9 cellular contexts compared by ENCODE assay signal in the genomic region with DNA sequence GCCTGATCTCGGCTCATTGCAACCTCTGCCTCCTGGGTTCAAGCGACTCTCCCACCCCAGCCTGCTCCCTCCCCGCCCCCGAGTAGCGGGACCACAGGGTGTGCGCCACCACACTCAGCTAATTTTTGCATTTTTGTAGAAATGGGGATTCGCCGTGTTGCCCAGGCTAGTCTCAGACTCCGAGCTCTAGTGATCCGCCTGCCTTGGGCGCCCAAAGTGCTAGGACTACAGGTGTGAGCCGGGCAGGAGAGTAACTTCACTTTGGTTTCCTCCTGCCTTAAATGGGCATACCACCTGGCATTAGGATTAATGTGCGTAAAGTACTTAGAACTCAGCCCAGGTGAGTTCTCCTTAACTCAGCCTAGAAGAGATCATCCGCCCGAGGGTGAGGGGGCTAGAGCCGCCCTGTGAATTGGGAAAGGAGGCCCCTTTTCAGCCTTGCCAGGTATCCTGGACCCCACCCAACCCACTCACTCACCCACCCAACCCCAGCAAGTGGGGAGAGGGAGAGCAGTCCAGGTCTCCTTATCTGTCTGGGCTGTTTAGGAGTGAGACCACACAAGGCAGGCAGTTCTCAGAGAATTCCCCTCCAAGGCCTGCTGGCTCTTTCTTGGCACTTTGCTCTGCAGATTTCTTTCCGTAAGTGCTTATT. TPM values are rescaled to one million over a fixed set of nuclear protein-coding genes. Genes with fewer than 3 reads are reported as not detected.
DNase-seq lines count a peak whose midpoint lies in the region; ATAC-seq and TF ChIP-seq lines count a peak whose summit lies in the region.
"Had no signal": no experiment of that assay in that cellular context is flagged by ENCODE, and none has a peak within 500 bp of the region (broad histone marks: within the 10 kb centered on the region; RNA-seq: fewer than 3 reads in every experiment).

No MANE protein-coding gene starts in this region.

- H4K20me1 ChIP-seq in IMR-90 (ENCODE audit: insufficient read depth, low read length): peaks cover 37% of the 10 kb centered on the region

- H3K9ac ChIP-seq in IMR-90 (ENCODE audit: low read depth, low read length): no peak overlapping the region

- TF ChIP-seq RAD21 in IMR-90 (IDR thresholded peaks at IDR 0.05; ENCODE audit: low read length): no peak

- no peak overlapping the region for H2BK5ac ChIP-seq in IMR-90 (ENCODE audit: low read depth, low read length, poor library complexity, severe bottlenecking)

- no peak for TF ChIP-seq POLR2A in IMR-90 (IDR thresholded peaks at IDR 0.05; ENCODE audit: low read depth, low read length)
- TF ChIP-seq POLR2A in body of pancreas (IDR thresholded peaks at IDR 0.05): no peak

- in situ Hi-C loops in IMR-90 (cut with MboI; ENCODE audit: low sequenced_read_pairs): no loop called here

- H3K9me1 ChIP-seq in IMR-90 (ENCODE audit: insufficient read depth, low read length): peaks cover 9% of the 10 kb centered on the region

- H2BK15ac ChIP-seq in IMR-90 (ENCODE audit: low read depth, low read length): peak overlapping the region; percentile 15; the same call in 2 of the 3 replicates

- H3K14ac ChIP-seq in IMR-90 (replicated peaks; ENCODE audit: low read depth, low read length): no peak overlapping the region

- peak overlapping the region in 1 of 2 donors; percentile 23 for H3K27ac Mint-ChIP-seq in natural killer cell treated with Interleukin-12 subunit alpha and Interleukin-12 subunit beta and Interleukin-15 and Interleukin-18, amount 100 ng/mL, for 72 hours

- no peak overlapping the region for H4K8ac ChIP-seq in IMR-90 (ENCODE audit: low read depth in 2 of 2, low read length in 2 of 2)

- POLR2A ChIA-PET in IMR-90 (lab: Charles Lee; ENCODE audit: unreplicated experiment): no interaction called here

- H3K27ac ChIP-seq in ACC112 (ENCODE audit: low read depth, low read length): peak overlapping the region; percentile 69; the same call in 1 of the 2 replicates
- H3K27ac ChIP-seq in IMR-90 (ENCODE audit: insufficient read depth, low read length): 0 out of 2 replicates have a peak overlapping the region, but pooled peaks have one; percentile 5
- peak overlapping the region; percentile 1 to 98 (median 96) for H3K27ac ChIP-seq in body of pancreas

- no peak overlapping the region for H4K5ac ChIP-seq in IMR-90 (ENCODE audit: low read depth, low read length)

- CTCF ChIA-PET in IMR-90 (lab: Yijun Ruan, JAX): no interaction called here

- H2AK5ac ChIP-seq in IMR-90 (ENCODE audit: low read depth, low read length): peak overlapping the region; percentile 72

- H3K36me3 Mint-ChIP-seq in natural killer cell treated with Interleukin-12 subunit alpha and Interleukin-12 subunit beta and Interleukin-15 and Interleukin-18, amount 100 ng/mL, for 72 hours: peaks cover 6% of the 10 kb centered on the region

- peak overlapping the region; percentile 49; the same call in 1 of the 2 replicates for H2BK120ac ChIP-seq in IMR-90 (ENCODE audit: low read depth, low read length)

- ATAC-seq in IMR-90 (ENCODE audit: low read depth): no peak
- no peak for ATAC-seq in body of pancreas
- ATAC-seq in natural killer cell treated with Interleukin-12 subunit alpha and Interleukin-12 subunit beta and Interleukin-15 and Interleukin-18, amount 100 ng/mL, for 72 hours: no peak
- ATAC-seq in HG03565 (IDR thresholded peaks at IDR 0.05; ENCODE audit: unreplicated experiment): no peak
- ATAC-seq in GM18909 (IDR thresholded peaks at IDR 0.05; ENCODE audit: poor library complexity, unreplicated experiment): no peak
- ATAC-seq: left colon had no signal

- H3K18ac ChIP-seq in IMR-90 (ENCODE audit: low read depth, low read length): no peak overlapping the region; the same call in 1 of the 2 replicates

- WGBS in IMR-90 (ENCODE audit: extremely low coverage in 2 of 2, insufficient read length in 1 of 2), 2 experiments: 100% methylated on average over 1 of the region's 17 CpGs; no CpG with 5 or more reads in 1 of the 2 experiments
- WGBS in body of pancreas, 2 donors: 84 to 91% methylated on average over 13 to 17 of the region's 17 CpGs

- intact Hi-C loops in IMR-90 (cut with micrococcal nuclease) (no loop called here), body of pancreas (cut with DNase I) (no loop called here)

- H3K23ac ChIP-seq in IMR-90 (ENCODE audit: low read depth, low read length): no peak overlapping the region

- H3K4me1 Mint-ChIP-seq in natural killer cell treated with Interleukin-12 subunit alpha and Interleukin-12 subunit beta and Interleukin-15 and Interleukin-18, amount 100 ng/mL, for 72 hours (ENCODE audit: low read depth in 2 of 2): peaks cover 49 to 55% of the 10 kb centered on the region in 2 donors

- dilution Hi-C loops in IMR-90 (cut with HindIII; ENCODE audit: low sequenced_read_pairs, unreplicated experiment): no loop called here

- no peaks in the 10 kb centered on the region for H3K9me3 ChIP-seq in IMR-90 (ENCODE audit: control insufficient read depth, insufficient read depth, low read length)
- H3K9me3 ChIP-seq in body of pancreas: no peaks in the 10 kb centered on the region

- H3K36me3 ChIP-seq in ACC112 (ENCODE audit: insufficient read depth, low read length) (peaks cover 17% of the 10 kb centered on the region; the same call in 1 of the 2 replicates), IMR-90 (ENCODE audit: control insufficient read depth, insufficient read depth, low read length) (peaks cover 15% of the 10 kb centered on the region), body of pancreas (replicated peaks in 1 of 2; ENCODE audit: insufficient read depth in 1 of 2, low read depth in 2 of 2) (no peaks in the 10 kb centered on the region)

- H4K91ac ChIP-seq in IMR-90 (ENCODE audit: insufficient read depth, low read depth, low read length): no peak overlapping the region

- peaks cover 0 to 37% of the 10 kb centered on the region in 2 experiments; a peak in 2 of 4 replicates for H3K79me1 ChIP-seq in IMR-90 (ENCODE audit: low read depth in 1 of 2, low read length in 2 of 2)

- DNase-seq in IMR-90 (no peak), body of pancreas (no peak), hypothalamus (lab: John Stamatoyannopoulos, UW) (no peak), AML-193 (lab: John Stamatoyannopoulos, UW) (no peak)
- no peak for DNase-seq in natural killer cell treated with Interleukin-12 subunit alpha and Interleukin-12 subunit beta and Interleukin-15 and Interleukin-18, amount 100 ng/mL, for 72 hours (ENCODE audit: low spot score)

- H2AK9ac ChIP-seq in IMR-90 (replicated peaks; ENCODE audit: low read depth, low read length, poor library complexity): no peak overlapping the region

- 0 out of 2 replicates have a peak overlapping the region, but pooled peaks have one; percentile 9 for H2BK20ac ChIP-seq in IMR-90 (ENCODE audit: low read depth, low read length)

- H3K4me1 ChIP-seq in ACC112 (ENCODE audit: control insufficient read depth, insufficient read depth, low read length, unreplicated experiment): peaks cover 26% of the 10 kb centered on the region
- H3K4me1 ChIP-seq in IMR-90 (ENCODE audit: control insufficient read depth, insufficient read depth, low read length): peaks cover 27% of the 10 kb centered on the region
- H3K4me1 ChIP-seq in body of pancreas: peaks cover 51% of the 10 kb centered on the region

- H2AFZ ChIP-seq in ACC112 (ENCODE audit: low read length, unreplicated experiment) (no peak overlapping the region), IMR-90 (replicated peaks; ENCODE audit: low read length, poor library complexity) (no peak overlapping the region)

- no peak overlapping the region for H3K4me2 ChIP-seq in IMR-90 (ENCODE audit: low read depth, low read length)

- TF ChIP-seq CTCF in IMR-90 (conservative IDR thresholded peaks at IDR 0.05; ENCODE audit: low read depth, low read length): no peak
- TF ChIP-seq CTCF in body of pancreas (IDR thresholded peaks at IDR 0.05): no peak

- BruUV-seq in IMR-90 (replicated peaks; lab: Mats Ljungman, UMichigan): no TSS peak

- peak overlapping the region; percentile 58 for H3K4ac ChIP-seq in IMR-90 (ENCODE audit: low read depth, low read length)

- H3K4me3 ChIP-seq in ACC112 (ENCODE audit: low read depth, low read length) (no peak overlapping the region; the same call in 1 of the 2 replicates), IMR-90 (ENCODE audit: insufficient read depth, low read depth, low read length) (no peak overlapping the region), body of pancreas (no peak overlapping the region)

- peak overlapping the region; percentile 6 for H3K4me3 Mint-ChIP-seq in natural killer cell treated with Interleukin-12 subunit alpha and Interleukin-12 subunit beta and Interleukin-15 and Interleukin-18, amount 100 ng/mL, for 72 hours

- H3K27me3 Mint-ChIP-seq in natural killer cell treated with Interleukin-12 subunit alpha and Interleukin-12 subunit beta and Interleukin-15 and Interleukin-18, amount 100 ng/mL, for 72 hours: no peaks in the 10 kb centered on the region

- no peak overlapping the region for H3K56ac ChIP-seq in IMR-90 (ENCODE audit: extremely low read depth, insufficient read depth, low read length)

- no peaks in the 10 kb centered on the region for H3K9me3 Mint-ChIP-seq in natural killer cell treated with Interleukin-12 subunit alpha and Interleukin-12 subunit beta and Interleukin-15 and Interleukin-18, amount 100 ng/mL, for 72 hours

- H3K79me2 ChIP-seq in ACC112 (ENCODE audit: control insufficient read depth, insufficient read depth, low read length, unreplicated experiment): peaks cover 27% of the 10 kb centered on the region

- H3K27me3 ChIP-seq in ACC112 (ENCODE audit: insufficient read depth, low read length) (no peaks in the 10 kb centered on the region), IMR-90 (ENCODE audit: control insufficient read depth, insufficient read depth, low read length) (no peaks in the 10 kb centered on the region), body of pancreas (no peaks in the 10 kb centered on the region)

RNA-seq across cellular contexts. Expression of a gene that starts 1.3 kb away (rescaled TPM):
- total RNA-seq in IMR-90 (2012; rRNA removed) (1.4 and 3.1 TPM in 2 replicates), body of pancreas (100 to 1,000 TPM in 1 of 2 donors, 10 to 100 TPM in 1; 55.8 to 108 TPM)
- polyA plus RNA-seq in IMR-90 (2012; rRNA removed): 45.0 and 50.5 TPM in 2 replicates
- polyA plus RNA-seq in IMR-90 (2012; cell fraction: cytosol; rRNA removed): 84.7 and 235 TPM in 2 replicates
- 360 and 687 TPM in 2 replicates for polyA plus RNA-seq in IMR-90 (2012; cell fraction: nucleus; rRNA removed; ENCODE audit: low replicate concordance)
- total RNA-seq in natural killer cell treated with Interleukin-12 subunit alpha and Interleukin-12 subunit beta and Interleukin-15 and Interleukin-18, amount 100 ng/mL, for 72 hours: 10 to 100 TPM; 11.2 to 27.8 TPM

RNA-seq across cellular contexts. Expression of a gene that starts 7.1 kb away (rescaled TPM):
- total RNA-seq in IMR-90 (2012; rRNA removed) (6.5 and 7.8 TPM in 2 replicates), body of pancreas (10 to 100 TPM in 1 of 2 donors, 1 to 10 TPM in 1; 6.7 to 13.2 TPM)
- 28.3 and 33.2 TPM in 2 replicates for polyA plus RNA-seq in IMR-90 (2012; rRNA removed)
- 7.8 and 13.9 TPM in 2 replicates for polyA plus RNA-seq in IMR-90 (2012; cell fraction: cytosol; rRNA removed)
- polyA plus RNA-seq in IMR-90 (2012; cell fraction: nucleus; rRNA removed; ENCODE audit: low replicate concordance): 174 and 236 TPM in 2 replicates
- 10 to 100 TPM; 30.8 to 68.1 TPM for total RNA-seq in natural killer cell treated with Interleukin-12 subunit alpha and Interleukin-12 subunit beta and Interleukin-15 and Interleukin-18, amount 100 ng/mL, for 72 hours

RNA-seq across cellular contexts. Expression of a gene that starts 14.2 kb away (rescaled TPM):
- total RNA-seq in IMR-90 (2012; rRNA removed) (15.6 and 17.6 TPM in 2 replicates), body of pancreas (10 to 100 TPM; 23.1 to 40.9 TPM)
- polyA plus RNA-seq in IMR-90 (2012; rRNA removed): 26.9 and 28.8 TPM in 2 replicates
- polyA plus RNA-seq in IMR-90 (2012; cell fraction: cytosol; rRNA removed): 19.6 and 29.3 TPM in 2 replicates
- polyA plus RNA-seq in IMR-90 (2012; cell fraction: nucleus; rRNA removed; ENCODE audit: low replicate concordance): 18.4 and 19.1 TPM in 2 replicates
- 10 to 100 TPM; 22.2 to 35.2 TPM for total RNA-seq in natural killer cell treated with Interleukin-12 subunit alpha and Interleukin-12 subunit beta and Interleukin-15 and Interleukin-18, amount 100 ng/mL, for 72 hours

RNA-seq across cellular contexts. Expression of a gene that starts 14.5 kb away (rescaled TPM):
- total RNA-seq in IMR-90 (2012; rRNA removed) (45.7 and 57.8 TPM in 2 replicates), body of pancreas (10 to 100 TPM; 16.9 to 49.8 TPM)
- 54.3 and 61.6 TPM in 2 replicates for polyA plus RNA-seq in IMR-90 (2012; rRNA removed)
- polyA plus RNA-seq in IMR-90 (2012; cell fraction: cytosol; rRNA removed): 35.9 and 45.6 TPM in 2 replicates
- 63.6 and 92.7 TPM in 2 replicates for polyA plus RNA-seq in IMR-90 (2012; cell fraction: nucleus; rRNA removed; ENCODE audit: low replicate concordance)
- total RNA-seq in natural killer cell treated with Interleukin-12 subunit alpha and Interleukin-12 subunit beta and Interleukin-15 and Interleukin-18, amount 100 ng/mL, for 72 hours: 10 to 100 TPM; 38.1 to 39.2 TPM

RNA-seq across cellular contexts. Expression of a gene that starts 30.4 kb away (rescaled TPM):
- total RNA-seq in IMR-90 (2012; rRNA removed) (320 and 410 TPM in 2 replicates), body of pancreas (1,000 to 10,000 TPM in 1 of 2 donors, 100 to 1,000 TPM in 1; 573 to 1,475 TPM)
- 3,500 and 3,524 TPM in 2 replicates for polyA plus RNA-seq in IMR-90 (2012; rRNA removed)
- 4,203 and 4,770 TPM in 2 replicates for polyA plus RNA-seq in IMR-90 (2012; cell fraction: cytosol; rRNA removed)
- 1,551 and 1,592 TPM in 2 replicates for polyA plus RNA-seq in IMR-90 (2012; cell fraction: nucleus; rRNA removed; ENCODE audit: low replicate concordance)
- 1,000 to 10,000 TPM; 1,544 to 1,854 TPM for total RNA-seq in natural killer cell treated with Interleukin-12 subunit alpha and Interleukin-12 subunit beta and Interleukin-15 and Interleukin-18, amount 100 ng/mL, for 72 hours

Comparison
In these comparisons a context has a peak if more than half of its experiments do, and no peak if none do; other contexts are left out.
1. H3K27ac ChIP-seq: peak in every context shown above with its lines; median percentile 96 in body of pancreas; 69 in ACC112; 5 in IMR-90.